8 cellular contexts compared by ENCODE assay signal in the genomic region with DNA sequence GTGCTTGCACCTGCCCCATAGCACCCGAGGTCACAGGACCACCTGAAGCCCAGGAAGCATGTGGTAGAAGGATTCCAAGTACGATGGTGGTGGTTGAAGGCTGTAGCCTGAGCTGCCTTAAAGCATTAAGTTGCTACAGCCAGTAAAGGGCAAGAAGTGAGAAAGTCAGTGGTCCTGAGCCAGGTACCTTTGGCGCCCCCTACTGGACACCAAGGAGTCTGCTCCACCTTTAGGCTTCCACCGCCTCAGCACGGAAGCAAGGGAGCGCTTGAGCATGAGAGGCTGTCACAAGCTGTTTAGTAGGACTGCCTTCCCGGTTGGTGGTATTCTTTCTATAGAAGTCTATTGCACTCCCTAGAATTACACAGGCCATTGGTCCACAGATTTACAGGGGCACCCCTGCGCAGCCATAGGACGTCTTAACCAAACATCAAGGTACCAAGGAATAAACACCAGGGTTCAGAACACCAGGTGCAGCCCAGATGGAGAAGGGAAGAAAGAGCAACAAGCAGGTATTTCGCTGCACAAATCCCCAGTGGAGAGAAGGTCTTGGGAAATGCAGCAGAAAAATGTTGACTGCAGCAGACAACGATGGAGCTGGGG. TPM values are rescaled to one million over a fixed set of nuclear protein-coding genes. Genes with fewer than 3 reads are reported as not detected.
A peak's percentile ranks its signal among the peaks of the same experiment; 100 is the strongest.
DNase-seq lines count a peak whose midpoint lies in the region; ATAC-seq and TF ChIP-seq lines count a peak whose summit lies in the region.

No MANE protein-coding gene starts in this region.

- peak; percentile 57 for TF ChIP-seq CTCF in liver (IDR thresholded peaks at IDR 0.05; ENCODE audit: low read depth, low read length, missing input control)

- peaks cover 8% of the 10 kb centered on the region for H3K4me1 Mint-ChIP-seq in central memory CD8-positive, alpha-beta T cell

- peaks cover 10 to 18% (median 12%) of the 10 kb centered on the region in 4 donors for H3K4me1 ChIP-seq in liver (ENCODE audit: control insufficient read depth in 4 of 4, insufficient read depth in 4 of 4, low read length in 3 of 4)

- no peak overlapping the region for H3K4me3 ChIP-seq in liver (ENCODE audit: low read depth in 1 of 3, low read length in 3 of 3)

- ATAC-seq in GM18867 (IDR thresholded peaks at IDR 0.05; ENCODE audit: unreplicated experiment) (peak; percentile 68), GM19328 (IDR thresholded peaks at IDR 0.05; ENCODE audit: unreplicated experiment) (no peak)
- ATAC-seq in activated CD4-positive, CD25-positive, alpha-beta regulatory T cell treated with anti-CD3 and anti-CD28 coated beads, Interleukin-2, amount 50 U/mL, for 24 hours: peak; percentile 39 to 49
- ATAC-seq in central memory CD8-positive, alpha-beta T cell (replicated peaks; ENCODE audit: extremely low read depth, poor library complexity, severe bottlenecking): peak; percentile 49

- no peak overlapping the region for H3K27ac ChIP-seq in liver (ENCODE audit: low read depth in 1 of 2, low read length in 2 of 2)

- no peaks in the 10 kb centered on the region for H3K9me3 ChIP-seq in liver (ENCODE audit: control insufficient read depth in 4 of 4, low read length in 3 of 4)

- no peak overlapping the region for H3K9ac ChIP-seq in liver (ENCODE audit: low read depth in 1 of 2, low read length in 2 of 2)

- peaks cover 1% of the 10 kb centered on the region for H3K36me3 Mint-ChIP-seq in central memory CD8-positive, alpha-beta T cell (ENCODE audit: insufficient read depth)

- H3K9me3 Mint-ChIP-seq in central memory CD8-positive, alpha-beta T cell: no peaks in the 10 kb centered on the region

- peaks cover 68% of the 10 kb centered on the region for H3K27me3 Mint-ChIP-seq in central memory CD8-positive, alpha-beta T cell

- peak overlapping the region; percentile 15 for H3K4me3 Mint-ChIP-seq in central memory CD8-positive, alpha-beta T cell

- WGBS in liver: 19% methylated on average over 11 of the region's 11 CpGs

- peak; percentile 35 to 41 for TF ChIP-seq RAD21 in liver (IDR thresholded peaks at IDR 0.05)

- peaks cover 0 to 18% (median 9%) of the 10 kb centered on the region in 4 donors for H3K27me3 ChIP-seq in liver (ENCODE audit: control insufficient read depth in 4 of 4, insufficient read depth in 4 of 4, low read length in 3 of 4)

- H3K27ac Mint-ChIP-seq in central memory CD8-positive, alpha-beta T cell (ENCODE audit: low read depth): no peak overlapping the region

- peak; percentile 58 for DNase-seq in AG08395 (ENCODE audit: low spot score)
- peak; percentile 32 for DNase-seq in NCI-H146 treated with DMSO at 0.1 percent for 48 hours (lab: John Stamatoyannopoulos, UW; ENCODE audit: unreplicated experiment)
- DNase-seq in central memory CD8-positive, alpha-beta T cell (ENCODE audit: low spot score in 2 of 2): peak; percentile 25 to 45
- DNase-seq in stimulated activated CD8-positive, alpha-beta memory T cell treated with anti-CD3 and anti-CD28 coated beads, Interleukin-12 subunit alpha, Interleukin-12 subunit beta, amount 100 ng/mL, for 24 hours (ENCODE audit: extremely low read depth): peak; percentile 34

- no peaks in the 10 kb centered on the region for H3K36me3 ChIP-seq in liver (ENCODE audit: control insufficient read depth in 4 of 4, insufficient read depth in 3 of 4, low read depth in 1 of 4, low read length in 3 of 4)

TF ChIP-seq in liver, 16 proteins besides CTCF, POLR2A, EP300 and RAD21:
- TF ChIP-seq HNF4A (conservative IDR thresholded peaks at IDR 0.05): no peak
- TF ChIP-seq JUND (IDR thresholded peaks at IDR 0.05): no peak
- TF ChIP-seq YY1 (IDR thresholded peaks at IDR 0.05): no peak
- no peak for TF ChIP-seq EGR1 (IDR thresholded peaks at IDR 0.05; ENCODE audit: low read depth in 2 of 2)
- no peak for TF ChIP-seq NR2F2 (IDR thresholded peaks at IDR 0.05)
- TF ChIP-seq, protein P1, sequence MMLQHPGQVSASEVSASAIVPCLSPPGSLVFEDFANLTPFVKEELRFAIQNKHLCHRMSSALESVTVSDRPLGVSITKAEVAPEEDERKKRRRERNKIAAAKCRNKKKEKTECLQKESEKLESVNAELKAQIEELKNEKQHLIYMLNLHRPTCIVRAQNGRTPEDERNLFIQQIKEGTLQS (IDR thresholded peaks at IDR 0.05): no peak
- TF ChIP-seq, protein P2, sequence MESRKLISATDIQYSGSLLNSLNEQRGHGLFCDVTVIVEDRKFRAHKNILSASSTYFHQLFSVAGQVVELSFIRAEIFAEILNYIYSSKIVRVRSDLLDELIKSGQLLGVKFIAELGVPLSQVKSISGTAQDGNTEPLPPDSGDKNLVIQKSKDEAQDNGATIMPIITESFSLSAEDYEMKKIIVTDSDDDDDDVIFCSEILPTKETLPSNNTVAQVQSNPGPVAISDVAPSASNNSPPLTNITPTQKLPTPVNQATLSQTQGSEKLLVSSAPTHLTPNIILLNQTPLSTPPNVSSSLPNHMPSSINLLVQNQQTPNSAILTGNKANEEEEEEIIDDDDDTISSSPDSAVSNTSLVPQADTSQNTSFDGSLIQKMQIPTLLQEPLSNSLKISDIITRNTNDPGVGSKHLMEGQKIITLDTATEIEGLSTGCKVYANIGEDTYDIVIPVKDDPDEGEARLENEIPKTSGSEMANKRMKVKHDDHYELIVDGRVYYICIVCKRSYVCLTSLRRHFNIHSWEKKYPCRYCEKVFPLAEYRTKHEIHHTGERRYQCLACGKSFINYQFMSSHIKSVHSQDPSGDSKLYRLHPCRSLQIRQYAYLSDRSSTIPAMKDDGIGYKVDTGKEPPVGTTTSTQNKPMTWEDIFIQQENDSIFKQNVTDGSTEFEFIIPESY (IDR thresholded peaks at IDR 0.05): no peak

RNA-seq across cellular contexts. Expression of a gene that starts 2.2 kb away (rescaled TPM):
- under 1 TPM; 0.14 to 0.25 TPM for total RNA-seq in liver
- under 1 TPM; 0.28 to 0.33 TPM for polyA plus RNA-seq in liver
